In genomic region chr19:17468302-17469091, GRCh38 we compare ENCODE assay signal across 8 cellular contexts. TPM values are rescaled to one million over a fixed set of nuclear protein-coding genes. Genes with fewer than 3 reads are reported as not detected.
DNase-seq lines count a peak whose midpoint lies in the region; ATAC-seq and TF ChIP-seq lines count a peak whose summit lies in the region.

No MANE protein-coding gene starts in this region.

- CTCF ChIA-PET in PC-9 (lab: Charles Lee) = interaction anchor here (0.7 kb wide), 2 partner anchors 23 to 49 kb away, joined by 3 read pairs; no protein-coding TSS in a partner anchor

- H3K9me3 Mint-ChIP-seq in naive thymus-derived CD8-positive, alpha-beta T cell = no peaks in the 10 kb centered on the region

- peak overlapping the region; percentile 94 for H3K4me2 ChIP-seq in PC-9

- BruUV-seq in PC-9 (replicated peaks; lab: Mats Ljungman, UMichigan) = no TSS peak

- no peaks in the 10 kb centered on the region for H4K20me1 ChIP-seq in PC-9 (ENCODE audit: insufficient read depth)

- peak overlapping the region; percentile 79 to 98 (median 94) for H3K27ac Mint-ChIP-seq in naive thymus-derived CD8-positive, alpha-beta T cell

- peaks cover 30% of the 10 kb centered on the region for H3F3A ChIP-seq in PC-9 (ENCODE audit: insufficient read depth, low read depth)

- H3K4me3 ChIP-seq in PC-9 (peak overlapping the region; percentile 88; the same call in 1 of the 2 replicates), epithelial cell of esophagus (ENCODE audit: low read length) (peak overlapping the region; percentile 71)

- no peaks in the 10 kb centered on the region for H3K36me3 Mint-ChIP-seq in naive thymus-derived CD8-positive, alpha-beta T cell

- peaks cover 20 to 58% (median 36%) of the 10 kb centered on the region in 4 donors for H3K4me1 Mint-ChIP-seq in naive thymus-derived CD8-positive, alpha-beta T cell

- TF ChIP-seq CTCF in PC-9 (conservative IDR thresholded peaks at IDR 0.05) (no peak), epithelial cell of esophagus (IDR thresholded peaks at IDR 0.05; ENCODE audit: insufficient read depth, low read depth, low read length, missing control alignments) (no peak)

- no peaks in the 10 kb centered on the region for H3K27me3 ChIP-seq in PC-9 (ENCODE audit: insufficient read depth, low read depth)

- no peak for ATAC-seq in naive thymus-derived CD8-positive, alpha-beta T cell
- ATAC-seq in HG03097 (IDR thresholded peaks at IDR 0.05; ENCODE audit: low FRiP score, unreplicated experiment) = no peak

- H3K79me2 ChIP-seq in PC-9 (ENCODE audit: low read depth) = peaks cover 15% of the 10 kb centered on the region

- intact Hi-C loops in PC-9 (cut with micrococcal nuclease; ENCODE audit: unreplicated experiment) = loop anchor here (1.0 to 5.0 kb wide), 3 partner anchors 172 to 391 kb away; partner anchors contain the start of genes HAUS8 and MYO9B

- H3K4me3 Mint-ChIP-seq in naive thymus-derived CD8-positive, alpha-beta T cell = peak overlapping the region; percentile 85 to 100 (median 96)

- H3K36me3 ChIP-seq in PC-9 (ENCODE audit: low read depth) = no peaks in the 10 kb centered on the region

- peaks cover 27% of the 10 kb centered on the region for H3K4me1 ChIP-seq in PC-9 (replicated peaks; ENCODE audit: insufficient read depth)

- H3K27ac ChIP-seq in PC-9 = peak overlapping the region; percentile 71

- H3K9me2 ChIP-seq in PC-9 (ENCODE audit: insufficient read depth) = no peaks in the 10 kb centered on the region

- H3K9me3 ChIP-seq in PC-9 (ENCODE audit: insufficient read depth, low read depth) = no peaks in the 10 kb centered on the region

- DNase-seq in AG08395 (ENCODE audit: low spot score) (peak; percentile 47), PC-9 (no peak), epithelial cell of esophagus (ENCODE audit: low read depth) (no peak), NCI-H748 (lab: John Stamatoyannopoulos, UW; ENCODE audit: unreplicated experiment) (no peak), NCI-H1930 (lab: John Stamatoyannopoulos, UW) (no peak), cerebellar nuclear complex (lab: John Stamatoyannopoulos, UW) (no peak)
- DNase-seq in naive thymus-derived CD8-positive, alpha-beta T cell = no peak

- no peaks in the 10 kb centered on the region for H3K27me3 Mint-ChIP-seq in naive thymus-derived CD8-positive, alpha-beta T cell

- POLR2A ChIA-PET in PC-9 (lab: Charles Lee; ENCODE audit: unreplicated experiment) = no interaction called here
- POLR2A ChIA-PET in naive thymus-derived CD8-positive, alpha-beta T cell (lab: Charles Lee) = no interaction called here

- peak overlapping the region; percentile 86 for H2AFZ ChIP-seq in PC-9

RNA-seq across cellular contexts. Expression of gene SLC27A1, which starts 1.8 kb away (rescaled TPM):
- total RNA-seq in PC-9 (2021) = 30.8 and 40.2 TPM in 2 replicates
- 10 to 100 TPM in 1 of 2 experiments, 1 to 10 TPM in 1; 9.4 to 10.9 TPM for total RNA-seq in naive thymus-derived CD8-positive, alpha-beta T cell
- polyA plus RNA-seq in naive thymus-derived CD8-positive, alpha-beta T cell = 10 to 100 TPM; 12.5 to 14.6 (median 13.8) TPM

RNA-seq across cellular contexts. Expression of gene NXNL1, which starts 7.8 kb away (rescaled TPM):
- total RNA-seq in PC-9 (2021) = not detected in 2 replicates
- total RNA-seq in naive thymus-derived CD8-positive, alpha-beta T cell = not detected
- not detected for polyA plus RNA-seq in naive thymus-derived CD8-positive, alpha-beta T cell

RNA-seq across cellular contexts. Expression of gene TMEM221, which starts 20.0 kb away (rescaled TPM):
- 2.0 and 3.9 TPM in 2 replicates for total RNA-seq in PC-9 (2021)
- total RNA-seq in naive thymus-derived CD8-positive, alpha-beta T cell = not detected
- under 1 TPM in 1 of 3 donors, not detected in 2; 0.13 TPM for polyA plus RNA-seq in naive thymus-derived CD8-positive, alpha-beta T cell

RNA-seq across cellular contexts. Expression of gene PGLS, which starts 43.0 kb away (rescaled TPM):
- total RNA-seq in PC-9 (2021) = 175 and 290 TPM in 2 replicates
- total RNA-seq in naive thymus-derived CD8-positive, alpha-beta T cell = 10 to 100 TPM; 78.8 to 82.6 TPM
- polyA plus RNA-seq in naive thymus-derived CD8-positive, alpha-beta T cell = 10 to 100 TPM; 68.9 to 73.4 (median 73.0) TPM

RNA-seq across cellular contexts. Expression of gene MVB12A, which starts 48.6 kb away (rescaled TPM):
- 58.1 and 80.0 TPM in 2 replicates for total RNA-seq in PC-9 (2021)
- total RNA-seq in naive thymus-derived CD8-positive, alpha-beta T cell = 10 to 100 TPM; 28.1 to 30.0 TPM
- polyA plus RNA-seq in naive thymus-derived CD8-positive, alpha-beta T cell = 10 to 100 TPM; 24.3 to 34.6 (median 31.0) TPM
